7 cellular contexts compared by ENCODE assay signal in the genomic region with DNA sequence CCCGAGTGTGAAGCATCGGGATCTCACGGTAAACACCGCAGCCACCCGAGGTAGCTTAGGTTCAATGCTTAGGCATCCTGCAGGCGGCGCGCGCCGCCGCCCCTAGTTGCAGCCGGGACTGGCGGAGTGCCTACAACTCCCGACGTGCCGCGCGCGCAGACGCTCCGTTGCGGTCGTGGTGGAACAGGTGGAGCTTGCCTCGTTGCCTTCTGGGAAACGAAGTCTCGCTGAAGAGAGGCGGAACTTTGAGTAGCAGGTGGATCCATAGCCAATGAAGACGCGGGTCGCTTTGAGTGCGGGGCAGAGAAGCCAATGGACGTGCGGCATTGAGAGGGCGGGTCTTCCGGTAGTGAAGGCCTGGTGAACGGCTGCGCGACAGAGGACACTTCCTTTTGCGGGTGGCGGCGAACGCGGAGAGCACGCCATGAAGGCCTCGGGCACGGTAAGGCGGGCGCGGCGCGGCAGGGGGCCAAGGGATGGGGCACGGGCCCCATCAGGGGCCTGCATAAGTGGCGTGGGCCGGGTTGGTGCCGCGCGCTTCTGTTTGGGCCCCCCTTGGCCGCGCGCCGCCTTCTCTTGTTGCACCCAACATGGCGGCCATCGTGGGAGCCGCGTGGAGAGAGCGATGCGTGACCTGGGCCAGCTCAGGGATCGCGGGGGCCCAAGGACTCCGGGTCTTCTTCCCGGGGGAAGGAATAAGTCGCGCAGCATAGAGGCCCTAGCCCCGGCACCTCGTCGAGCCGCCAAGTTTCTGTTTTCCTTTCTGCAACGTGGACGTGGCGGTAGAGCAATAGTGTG. TPM values are rescaled to one million over a fixed set of nuclear protein-coding genes. Genes with fewer than 3 reads are reported as not detected.
DNase-seq lines count a peak whose midpoint lies in the region; ATAC-seq and TF ChIP-seq lines count a peak whose summit lies in the region.

A gene (plus strand): TSS at position 378 of the 798 bp plus-strand sequence. CDS start 47 bp downstream, at position 425.

- TF ChIP-seq CTCF in hepatocyte (IDR thresholded peaks at IDR 0.05; ENCODE audit: poor library complexity) = peak; percentile 85

- H3K79me2 ChIP-seq in hepatocyte = peaks cover 28% of the 10 kb centered on the region

- under 1% methylated on average over 79 of the region's 80 CpGs for WGBS in hepatocyte (ENCODE audit: low lambda C conversion rate, missing lambda C conversion rate)

- H3K9me2 ChIP-seq in hepatocyte (replicated peaks; ENCODE audit: insufficient read depth) = no peaks in the 10 kb centered on the region

- peak within 1 kb of the TSS; percentile 60 for H2AFZ ChIP-seq in hepatocyte

- DNase-seq in NCI-H2029 (lab: John Stamatoyannopoulos, UW) (peak; percentile 100), T-helper 9 cell (peak; percentile 96), astrocyte of the hippocampus (ENCODE audit: low read depth, low spot score) (peak; percentile 100), hepatocyte (ENCODE audit: low spot score) (peak; percentile 99), retina (peak; percentile 96)

- peak within 1 kb of the TSS; percentile 62 for H3K27ac ChIP-seq in hepatocyte

- H3K4me2 ChIP-seq in hepatocyte = peak within 1 kb of the TSS; percentile 99

- no peaks in the 10 kb centered on the region for H3K36me3 ChIP-seq in hepatocyte (replicated peaks; ENCODE audit: insufficient read depth, low read depth)

- H4K20me1 ChIP-seq in hepatocyte (ENCODE audit: insufficient read depth, poor library complexity, severe bottlenecking) = peaks cover 39% of the 10 kb centered on the region

- no peaks in the 10 kb centered on the region for H3K27me3 ChIP-seq in hepatocyte

- H3K9me3 ChIP-seq in hepatocyte (ENCODE audit: low read depth) = no peaks in the 10 kb centered on the region

- ATAC-seq in GM18502 (IDR thresholded peaks at IDR 0.05; ENCODE audit: poor library complexity, unreplicated experiment) (peak; percentile 90), HG02973 (IDR thresholded peaks at IDR 0.05; ENCODE audit: unreplicated experiment) (peak; percentile 89)

- H3K4me3 ChIP-seq in hepatocyte = peak within 1 kb of the TSS; percentile 45

- H3K4me1 ChIP-seq in hepatocyte (ENCODE audit: insufficient read depth) = peaks cover 10% of the 10 kb centered on the region

RNA-seq across cellular contexts. Expression of the gene that starts here (rescaled TPM):
- 646 and 823 TPM in 2 replicates for total RNA-seq in hepatocyte
- polyA plus RNA-seq in hepatocyte = 1,069 and 1,114 TPM in 2 replicates

Comparison
In these comparisons a context has a peak if more than half of its experiments do, and no peak if none do; other contexts are left out.
1. Peak in every context shown above with its lines: DNase-seq, ATAC-seq, H3K4me3 ChIP-seq and H3K27ac ChIP-seq.